In genomic region chr4:3462790-3463415, GRCh38 we compare ENCODE assay signal across 9 cellular contexts. TPM values are rescaled to one million over a fixed set of nuclear protein-coding genes. Genes with fewer than 3 reads are reported as not detected.
DNase-seq lines count a peak whose midpoint lies in the region; ATAC-seq, FAIRE-seq and TF ChIP-seq lines count a peak whose summit lies in the region.
"Had no signal": no experiment of that assay in that cellular context is flagged by ENCODE, and none has a peak within 500 bp of the region (broad histone marks: within the 10 kb centered on the region; RNA-seq: fewer than 3 reads in every experiment).

A gene with protein sequence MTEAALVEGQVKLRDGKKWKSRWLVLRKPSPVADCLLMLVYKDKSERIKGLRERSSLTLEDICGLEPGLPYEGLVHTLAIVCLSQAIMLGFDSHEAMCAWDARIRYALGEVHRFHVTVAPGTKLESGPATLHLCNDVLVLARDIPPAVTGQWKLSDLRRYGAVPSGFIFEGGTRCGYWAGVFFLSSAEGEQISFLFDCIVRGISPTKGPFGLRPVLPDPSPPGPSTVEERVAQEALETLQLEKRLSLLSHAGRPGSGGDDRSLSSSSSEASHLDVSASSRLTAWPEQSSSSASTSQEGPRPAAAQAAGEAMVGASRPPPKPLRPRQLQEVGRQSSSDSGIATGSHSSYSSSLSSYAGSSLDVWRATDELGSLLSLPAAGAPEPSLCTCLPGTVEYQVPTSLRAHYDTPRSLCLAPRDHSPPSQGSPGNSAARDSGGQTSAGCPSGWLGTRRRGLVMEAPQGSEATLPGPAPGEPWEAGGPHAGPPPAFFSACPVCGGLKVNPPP (plus strand): TSS chr4:3463306. CDS start chr4:3463376, 70 bp downstream.

- no peak for FAIRE-seq in RCC 7860 (lab: Jason Lieb, UNC)

- ATAC-seq in heart left ventricle (peak in 3 of 4 donors; percentile 26 to 69 (median 60)), GM19328 (IDR thresholded peaks at IDR 0.05; ENCODE audit: unreplicated experiment) (no peak), GM19455 (IDR thresholded peaks at IDR 0.05; ENCODE audit: unreplicated experiment) (no peak)

- TF ChIP-seq POLR2A in heart left ventricle (IDR thresholded peaks at IDR 0.05): peak; percentile 43

- H3K9me3 ChIP-seq in SJCRH30 (replicated peaks) (no peaks in the 10 kb centered on the region), heart left ventricle (no peaks in the 10 kb centered on the region)

- intact Hi-C loops in heart left ventricle (cut with DNase I): loop anchor here in 3 of 10 donors (2.0 kb wide), 2 partner anchors 20 to 22 kb away; no protein-coding TSS in a partner anchor
- intact Hi-C loops in head of caudate nucleus (cut with DNase I): no loop called here

- H3K4me1 ChIP-seq in SJCRH30 (peaks cover 32% of the 10 kb centered on the region), heart left ventricle (peaks cover 0 to 57% (median 16%) of the 10 kb centered on the region in 12 donors)

- 5 to 12% (median 8%) methylated on average over 19 to 44 of the region's 44 CpGs for WGBS in heart left ventricle, 4 donors

- peak in 1 of 2 experiments; percentile 48 for DNase-seq in SJCRH30
- peak; percentile 66 to 81 (median 75) for DNase-seq in heart left ventricle
- DNase-seq in renal cortical epithelial cell (ENCODE audit: low read depth): no peak
- no peak for DNase-seq in head of caudate nucleus
- no peak for DNase-seq in RCC 7860 (ENCODE audit: low spot score)

- H3K27me3 ChIP-seq in SJCRH30: no peaks in the 10 kb centered on the region
- peaks cover 0 to 24% (median 9%) of the 10 kb centered on the region in 9 donors for H3K27me3 ChIP-seq in heart left ventricle

- H3K36me3 ChIP-seq in SJCRH30 (no peaks in the 10 kb centered on the region), heart left ventricle (no peaks in the 10 kb centered on the region)

- H3K27ac ChIP-seq in C4-2B: peak within 1 kb of the TSS; percentile 62
- peak within 1 kb of the TSS; percentile 59 for H3K27ac ChIP-seq in SJCRH30
- H3K27ac ChIP-seq in heart left ventricle: peak within 1 kb of the TSS; percentile 67 to 98 (median 88)

- TF ChIP-seq CTCF in C4-2B (conservative IDR thresholded peaks at IDR 0.05) (no peak), heart left ventricle (IDR thresholded peaks at IDR 0.05) (no peak)

- H3K4me3 ChIP-seq in SJCRH30 (peak within 1 kb of the TSS; percentile 64), heart left ventricle (peak within 1 kb of the TSS; percentile 50 to 80 (median 64))

RNA-seq across cellular contexts. Expression of the gene that starts here (rescaled TPM):
- 8.6 and 9.6 TPM in 2 replicates for total RNA-seq in SJCRH30 (2014; rRNA removed; shearing (Covaris generic))
- total RNA-seq in heart left ventricle (10 to 100 TPM; 27.7 to 75.1 (median 39.7) TPM), renal cortical epithelial cell (10.7 and 24.7 TPM in 2 replicates)
- polyA plus RNA-seq in heart left ventricle: 10 to 100 TPM; 59.1 to 89.5 TPM
- total RNA-seq: T-helper 1 cell treated with Interleukin-12 subunit alpha and Interleukin-12 subunit beta and Interleukin-4 antibody, amounts not matched to agents 30 ng/mL and 1 ng/mL, for 36 hours had no signal

Comparison
In these comparisons a context has a peak if more than half of its experiments do, and no peak if none do; other contexts are left out.
1. DNase-seq: peak in heart left ventricle (5 of 5); none in renal cortical epithelial cell (single experiment), head of caudate nucleus (0 of 42) and RCC 7860 (single experiment).
2. ATAC-seq: peak in heart left ventricle (3 of 4); none in GM19328 (single experiment) and GM19455 (single experiment).
3. Peak in every context shown above with its lines, with median percentiles within 50 percentile points of each other: H3K27ac ChIP-seq.